ENCODE assay signal across 8 cellular contexts in genomic region chr2:10119601-10120157, GRCh38. TPM values are rescaled to one million over a fixed set of nuclear protein-coding genes. Genes with fewer than 3 reads are reported as not detected.
DNase-seq lines count a peak whose midpoint lies in the region; TF ChIP-seq lines count a peak whose summit lies in the region.

No MANE protein-coding gene starts in this region.

- H3K4me1 ChIP-seq in DOHH2 (ENCODE audit: control insufficient read depth, low read length) (peaks cover 34% of the 10 kb centered on the region), esophagus (ENCODE audit: control insufficient read depth in 2 of 2, insufficient read depth in 2 of 2, low read length in 1 of 2) (peaks cover 0 to 8% of the 10 kb centered on the region in 2 donors)

- H3K9me3 ChIP-seq in DOHH2 (ENCODE audit: control insufficient read depth, insufficient read depth, low read length) (no peaks in the 10 kb centered on the region), esophagus (ENCODE audit: control insufficient read depth in 2 of 2, insufficient read depth in 1 of 2, low read depth in 1 of 2, low read length in 1 of 2) (no peaks in the 10 kb centered on the region)

- peaks cover 84% of the 10 kb centered on the region for H3K79me2 ChIP-seq in DOHH2 (ENCODE audit: control insufficient read depth, low read length)

- DNase-seq in RWPE1 (ENCODE audit: low spot score) (no peak), progenitor cell of endocrine pancreas (ENCODE audit: low spot score, unreplicated experiment) (no peak), substantia nigra (lab: John Stamatoyannopoulos, UW) (no peak), EL (no peak), HuH-7 (ENCODE audit: low spot score) (no peak), DMS 273 (lab: John Stamatoyannopoulos, UW; ENCODE audit: unreplicated experiment) (no peak)

- POLR2A ChIA-PET in RWPE1 (lab: Yijun Ruan, JAX; ENCODE audit: low non-redundant PET), result no interaction called here

- H3K4me3 Mint-ChIP-seq in progenitor cell of endocrine pancreas (ENCODE audit: low read depth), result peak overlapping the region; percentile 95

- H3K4me1 Mint-ChIP-seq in progenitor cell of endocrine pancreas (ENCODE audit: low read depth), result peaks cover 19% of the 10 kb centered on the region

- H3F3A ChIP-seq in DOHH2 (ENCODE audit: control insufficient read depth, insufficient read depth), result peaks cover 17% of the 10 kb centered on the region

- WGBS in esophagus, 2 donors, result 71% methylated on average over 14 of the region's 14 CpGs

- H3K27ac Mint-ChIP-seq in progenitor cell of endocrine pancreas, result peak overlapping the region; percentile 99

- no peaks in the 10 kb centered on the region for H3K27me3 ChIP-seq in DOHH2 (ENCODE audit: control insufficient read depth, low read length)
- no peaks in the 10 kb centered on the region for H3K27me3 ChIP-seq in esophagus (ENCODE audit: control insufficient read depth in 1 of 2, insufficient read depth in 2 of 2, low read length in 2 of 2)

- TF ChIP-seq CTCF in DOHH2 (IDR thresholded peaks at IDR 0.05; ENCODE audit: low read depth, low read length, poor library complexity, severe bottlenecking) (no peak), RWPE1 (conservative IDR thresholded peaks at IDR 0.05; ENCODE audit: low read depth) (no peak), progenitor cell of endocrine pancreas (IDR thresholded peaks at IDR 0.05; ENCODE audit: unreplicated experiment) (no peak)

- CTCF ChIA-PET in RWPE1 (lab: Yijun Ruan, JAX), result interaction anchor here (0.6 to 1.4 kb wide), 3 partner anchors 22 to 289 kb away, joined by 3 to 4 read pairs (median 3); no protein-coding TSS in a partner anchor

- peaks cover 1% of the 10 kb centered on the region for H3K36me3 Mint-ChIP-seq in progenitor cell of endocrine pancreas (ENCODE audit: insufficient read depth)

- peak overlapping the region; percentile 92 for H3K27ac ChIP-seq in DOHH2 (ENCODE audit: low read depth, low read length)
- peak overlapping the region; percentile 95 for H3K27ac ChIP-seq in RWPE1
- peak overlapping the region in 1 of 2 donors; percentile 89 for H3K27ac ChIP-seq in esophagus (ENCODE audit: low read depth in 2 of 2, low read length in 1 of 2)
- no peak overlapping the region for H3K27ac ChIP-seq in substantia nigra (ENCODE audit: low read depth, low read length, poor library complexity, severe bottlenecking)

- H3K9me2 ChIP-seq in DOHH2 (replicated peaks; ENCODE audit: control insufficient read depth, low read length), result no peaks in the 10 kb centered on the region

- peaks cover 3% of the 10 kb centered on the region for H3K27me3 Mint-ChIP-seq in progenitor cell of endocrine pancreas

- peak overlapping the region; percentile 81 for H3K4me2 ChIP-seq in DOHH2 (ENCODE audit: low read length)

- H4K20me1 ChIP-seq in DOHH2 (ENCODE audit: control insufficient read depth, insufficient read depth, low read depth, low read length), result peaks cover 9% of the 10 kb centered on the region; the same call in 1 of the 2 replicates

- H3K36me3 ChIP-seq in DOHH2 (ENCODE audit: control insufficient read depth, low read length), result peaks cover 39% of the 10 kb centered on the region
- H3K36me3 ChIP-seq in esophagus (ENCODE audit: control insufficient read depth in 2 of 2, insufficient read depth in 2 of 2, low read length in 1 of 2), result no peaks in the 10 kb centered on the region

- H3K4me3 ChIP-seq in DOHH2 (ENCODE audit: low read length) (peak overlapping the region; percentile 92), esophagus (ENCODE audit: low read depth in 1 of 2, low read length in 2 of 2) (peak overlapping the region; percentile 55 to 58)

- H3K9me3 Mint-ChIP-seq in progenitor cell of endocrine pancreas (ENCODE audit: low read depth), result no peaks in the 10 kb centered on the region

RNA-seq across cellular contexts. Expression of gene RRM2, which starts 2.9 kb away (rescaled TPM):
- 10 to 100 TPM; 14.8 to 43.2 TPM for polyA plus RNA-seq in esophagus
- 70.3 and 79.8 TPM in 2 replicates for total RNA-seq in progenitor cell of endocrine pancreas

RNA-seq across cellular contexts. Expression of gene CYS1, which starts 39.5 kb away (rescaled TPM):
- under 1 TPM; 0.29 to 0.94 TPM for polyA plus RNA-seq in esophagus
- total RNA-seq in progenitor cell of endocrine pancreas, result 2.3 and 2.5 TPM in 2 replicates
